28 cellular contexts compared by ENCODE assay signal in the genomic region with DNA sequence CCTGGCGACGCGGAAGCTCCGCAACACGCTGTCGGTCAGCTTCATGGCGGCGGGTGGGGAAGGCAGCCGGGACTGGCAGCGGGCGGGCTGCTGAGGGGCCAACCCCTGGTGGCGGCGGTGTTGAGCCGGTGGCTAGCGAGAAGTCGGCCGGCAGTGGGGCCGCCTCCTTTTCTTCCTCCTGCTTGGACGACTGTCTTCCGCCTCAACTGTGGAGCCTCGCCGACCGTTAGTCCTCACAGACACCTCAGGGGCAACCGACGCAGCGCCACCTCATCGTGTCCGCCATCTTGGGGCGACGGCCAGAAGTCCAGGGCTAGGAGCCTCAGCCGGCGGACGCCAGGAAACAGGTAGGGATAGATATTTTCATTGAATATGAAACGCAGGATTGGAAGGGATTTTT.
"Had no signal": no experiment of that assay in that cellular context is flagged by ENCODE, and none has a peak within 500 bp of the region (broad histone marks: within the 10 kb centered on the region; RNA-seq: fewer than 3 reads in every experiment).

No MANE protein-coding gene starts in this region.

- ATAC-seq: foreskin keratinocyte; gastroesophageal sphincter; left ventricle myocardium superior; mucosa of descending colon; natural killer cell treated with Interleukin-12 subunit alpha and Interleukin-12 subunit beta and Interleukin-15 and Interleukin-18, amount 100 ng/mL, for 72 hours; sciatic nerve; stimulated activated effector memory CD8-positive, alpha-beta T cell treated with anti-CD3 and anti-CD28 coated beads, Interleukin-12 subunit alpha, Interleukin-12 subunit beta, amount 100 ng/mL, for 72 hours had no signal

- H3K4me1 Mint-ChIP-seq: naive B cell; stimulated activated effector memory CD8-positive, alpha-beta T cell treated with anti-CD3 and anti-CD28 coated beads, Interleukin-12 subunit alpha, Interleukin-12 subunit beta, amount 100 ng/mL, for 72 hours had no signal

- H3K36me3 Mint-ChIP-seq: naive B cell; stimulated activated effector memory CD8-positive, alpha-beta T cell treated with anti-CD3 and anti-CD28 coated beads, Interleukin-12 subunit alpha, Interleukin-12 subunit beta, amount 100 ng/mL, for 72 hours; type B pancreatic cell had no signal

- H3K4me1 ChIP-seq: esophagus muscularis mucosa, foreskin keratinocyte, gastroesophageal sphincter, heart left ventricle, parathyroid adenoma, prostate gland, right atrium auricular region, stomach, tibial artery had no signal

- H3K27ac ChIP-seq: coronary artery, esophagus muscularis mucosa, foreskin keratinocyte, gastroesophageal sphincter, heart left ventricle, hepatocyte, parathyroid adenoma, prostate gland, right atrium auricular region, stomach, tibial artery had no signal

- H3K4me3 ChIP-seq: coronary artery, esophagus muscularis mucosa, gastroesophageal sphincter, heart left ventricle, hepatocyte, mucosa of descending colon, prostate gland, right atrium auricular region, smooth muscle cell, stomach, tibial artery had no signal

- DNase-seq: dermis blood vessel endothelial cell; effector memory CD4-positive, alpha-beta T cell; foreskin keratinocyte; left ventricle myocardium superior; mesenchymal stem cell; mucosa of descending colon; naive B cell; stimulated activated CD4-positive, alpha-beta T cell treated with anti-CD3 and anti-CD28 coated beads, Interleukin-2, amount 100 ng/mL, for 24 hours; stimulated activated CD4-positive, alpha-beta T cell treated with anti-CD3 and anti-CD28 coated beads, Interleukin-4, amount 100 ng/mL, for 24 hours; stimulated activated naive CD4-positive, alpha-beta T cell treated with Interleukin-2 at 50 U/mL for 16 hours; stomach; tibial artery had no signal

- H3K36me3 ChIP-seq: esophagus muscularis mucosa, gastroesophageal sphincter, heart left ventricle, prostate gland, right atrium auricular region, stomach, tibial artery had no signal

- H3K27me3 Mint-ChIP-seq: naive B cell; natural killer cell treated with Interleukin-12 subunit alpha and Interleukin-12 subunit beta and Interleukin-15 and Interleukin-18, amount 100 ng/mL, for 72 hours; type B pancreatic cell had no signal

- FAIRE-seq: endothelial cell of umbilical vein had no signal

- H3K4me3 Mint-ChIP-seq: mesothelial cell of epicardium; naive B cell; natural killer cell treated with Interleukin-12 subunit alpha and Interleukin-12 subunit beta and Interleukin-15 and Interleukin-18, amount 100 ng/mL, for 72 hours; neural crest cell; stimulated activated effector memory CD8-positive, alpha-beta T cell treated with anti-CD3 and anti-CD28 coated beads, Interleukin-12 subunit alpha, Interleukin-12 subunit beta, amount 100 ng/mL, for 72 hours; type B pancreatic cell had no signal

- H3K9ac ChIP-seq: parathyroid adenoma had no signal

- H3K9me3 ChIP-seq: mucosa of descending colon, prostate gland had no signal

- H3K27ac Mint-ChIP-seq: mesothelial cell of epicardium; naive B cell; natural killer cell treated with Interleukin-12 subunit alpha and Interleukin-12 subunit beta and Interleukin-15 and Interleukin-18, amount 100 ng/mL, for 72 hours; stimulated activated effector memory CD8-positive, alpha-beta T cell treated with anti-CD3 and anti-CD28 coated beads, Interleukin-12 subunit alpha, Interleukin-12 subunit beta, amount 100 ng/mL, for 72 hours; type B pancreatic cell had no signal

- H3K9me3 Mint-ChIP-seq: type B pancreatic cell had no signal
